Comparison of ENCODE assay signal across 17 cellular contexts in genomic region chr6:164322533-164322932, GRCh38.
A peak's percentile ranks its signal among the peaks of the same experiment; 100 is the strongest.
DNase-seq lines count a peak whose midpoint lies in the region; ATAC-seq, FAIRE-seq and TF ChIP-seq lines count a peak whose summit lies in the region.
"Had no signal": no experiment of that assay in that cellular context is flagged by ENCODE, and none has a peak within 500 bp of the region (broad histone marks: within the 10 kb centered on the region; RNA-seq: fewer than 3 reads in every experiment).

No MANE protein-coding gene starts in this region.

- H3K4me3 ChIP-seq in A549: no peak overlapping the region
- no peak overlapping the region for H3K4me3 ChIP-seq in PC-9
- H3K4me3 ChIP-seq in coronary artery: no peak overlapping the region

- no peaks in the 10 kb centered on the region for H3K4me1 ChIP-seq in A549
- no peaks in the 10 kb centered on the region for H3K4me1 ChIP-seq in PC-9 (replicated peaks; ENCODE audit: insufficient read depth)

- no peaks in the 10 kb centered on the region for H3K9me3 ChIP-seq in A549
- H3K9me3 ChIP-seq in PC-9 (ENCODE audit: insufficient read depth, low read depth): no peaks in the 10 kb centered on the region
- H3K9me3 ChIP-seq: neutrophil had no signal

- BruUV-seq in PC-9 (replicated peaks; lab: Mats Ljungman, UMichigan): no TSS peak

- no peak for TF ChIP-seq EP300 in A549 (IDR thresholded peaks at IDR 0.05)

- no peak for FAIRE-seq in A549 (lab: Jason Lieb, UNC)
- FAIRE-seq: GM18507, islet of Langerhans had no signal

- no peaks in the 10 kb centered on the region for H3F3A ChIP-seq in PC-9 (ENCODE audit: insufficient read depth, low read depth)

- H4K20me1 ChIP-seq in PC-9 (ENCODE audit: insufficient read depth): no peaks in the 10 kb centered on the region

- DNase-seq in A549 (ENCODE audit: low read depth in 1 of 2, low spot score in 1 of 2) (no peak), PC-9 (peak in 1 of 2 experiments; percentile 57), epithelial cell of prostate (ENCODE audit: low read depth, low spot score) (peak; percentile 37), kidney tubule cell (ENCODE audit: low spot score) (peak; percentile 79), coronary artery (ENCODE audit: low spot score) (no peak), NCI-H2227 treated with DMSO at 0.1 percent for 48 hours (lab: John Stamatoyannopoulos, UW) (no peak)
- no peak for DNase-seq in activated effector memory CD4-positive, alpha-beta T cell treated with Interleukin-2 at 50 U/mL for 16 hours
- DNase-seq: activated CD4-positive, alpha-beta T cell treated with anti-CD3 and anti-CD28 coated beads, Interleukin-2, amount 50 U/mL, for 48 hours; activated naive CD4-positive, alpha-beta T cell; DND-41; effector memory CD8-positive, alpha-beta T cell; NK-92 treated with Interleukin-12 subunit alpha and Interleukin-12 subunit beta, amount 100 ng/mL, for 24 hours; stimulated activated CD4-positive, alpha-beta T cell treated with anti-CD3 and anti-CD28 coated beads, Interleukin-4, amount 100 ng/mL, for 24 hours had no signal

- H3K9me2 ChIP-seq in PC-9 (ENCODE audit: insufficient read depth): no peaks in the 10 kb centered on the region

- no peaks in the 10 kb centered on the region for H3K36me3 ChIP-seq in PC-9 (ENCODE audit: low read depth)
- H3K36me3 ChIP-seq: neutrophil had no signal

- TF ChIP-seq CTCF in A549 (IDR thresholded peaks at IDR 0.05) (no peak), PC-9 (conservative IDR thresholded peaks at IDR 0.05) (no peak), coronary artery (IDR thresholded peaks at IDR 0.05) (no peak)

- CTCF ChIA-PET in A549 (lab: Yijun Ruan, JAX): interaction anchor here (0.6 kb wide), 1 partner anchor 1769 kb away, joined by 4 read pairs; no protein-coding TSS in a partner anchor
- CTCF ChIA-PET in PC-9 (lab: Charles Lee): no interaction called here

- H3K79me2 ChIP-seq in PC-9 (ENCODE audit: low read depth): no peaks in the 10 kb centered on the region

- no peaks in the 10 kb centered on the region for H3K27me3 ChIP-seq in PC-9 (ENCODE audit: insufficient read depth, low read depth)
- H3K27me3 ChIP-seq: neutrophil had no signal

- no peak for TF ChIP-seq RAD21 in A549 (conservative IDR thresholded peaks at IDR 0.05 in 1 of 2, IDR thresholded peaks at IDR 0.05 in 1 of 2)

- H3K27ac ChIP-seq in A549 (no peak overlapping the region), PC-9 (no peak overlapping the region), epithelial cell of prostate (peak overlapping the region; percentile 46), coronary artery (peak overlapping the region in 1 of 2 donors; percentile 65)
- H3K27ac ChIP-seq: neutrophil had no signal

- H3K4me2 ChIP-seq in A549: no peak overlapping the region
- H3K4me2 ChIP-seq in PC-9: peak overlapping the region; percentile 26; the same call in 1 of the 2 replicates

- intact Hi-C loops in PC-9 (cut with micrococcal nuclease; ENCODE audit: unreplicated experiment): no loop called here

- ATAC-seq in A549 (no peak), GM19023 (IDR thresholded peaks at IDR 0.05; ENCODE audit: unreplicated experiment) (no peak)
- ATAC-seq: effector memory CD8-positive, alpha-beta T cell had no signal

- POLR2A ChIA-PET in A549 (lab: Yijun Ruan, JAX) (no interaction called here), PC-9 (lab: Charles Lee; ENCODE audit: unreplicated experiment) (no interaction called here)

- WGBS in A549 (ENCODE audit: missing lambda C conversion rate): 1% methylated on average over 4 of the region's 4 CpGs

- no peak overlapping the region for H2AFZ ChIP-seq in PC-9

- no peak for TF ChIP-seq POLR2A in A549 (IDR thresholded peaks at IDR 0.05; ENCODE audit: low read length)

TF ChIP-seq in A549, 52 proteins besides CTCF, POLR2A, EP300 and RAD21:
- no peak for TF ChIP-seq FOSL2 (IDR thresholded peaks at IDR 0.05)
- TF ChIP-seq FOSL2 (CRISPR knock-in tag; IDR thresholded peaks at IDR 0.05): peak; percentile 14; the same call in 1 of the 2 replicates
- TF ChIP-seq HMGXB4 (CRISPR knock-in tag; IDR thresholded peaks at IDR 0.05; ENCODE audit: borderline replicate concordance): no peak

Comparison
In these comparisons a context has a peak if more than half of its experiments do, and no peak if none do; other contexts are left out.
1. DNase-seq: peak in epithelial cell of prostate (single experiment) and kidney tubule cell (single experiment); none in A549 (0 of 2), coronary artery (single experiment), NCI-H2227 treated with DMSO at 0.1 percent for 48 hours (single experiment) and activated effector memory CD4-positive, alpha-beta T cell treated with Interleukin-2 at 50 U/mL for 16 hours (single experiment).